In the genomic region with DNA sequence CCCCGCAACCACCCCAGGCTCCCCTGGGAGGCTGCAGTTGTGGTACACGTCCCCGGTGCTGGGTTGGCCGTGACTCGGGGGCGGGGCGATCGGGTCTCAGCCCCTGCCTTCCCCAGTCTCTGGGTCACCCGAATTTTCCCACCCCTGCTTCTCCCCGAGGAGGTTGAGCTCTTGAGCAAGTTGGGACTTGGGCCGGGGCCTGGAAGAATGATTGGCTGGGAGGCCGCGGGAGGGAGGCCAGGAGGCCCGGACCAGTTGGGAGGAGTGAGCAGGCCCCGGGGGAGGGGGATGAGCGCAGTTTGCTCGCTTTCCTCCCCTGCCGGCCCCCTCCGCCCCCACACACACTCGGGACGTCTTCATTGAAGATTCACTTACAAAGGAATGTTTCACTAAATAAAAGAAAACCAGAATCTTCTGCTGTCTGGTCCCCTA, we compare ENCODE assay signal across 8 cellular contexts. TPM values are rescaled to one million over a fixed set of nuclear protein-coding genes. Genes with fewer than 3 reads are reported as not detected.
DNase-seq lines count a peak whose midpoint lies in the region; ATAC-seq and TF ChIP-seq lines count a peak whose summit lies in the region.

No MANE protein-coding gene starts in this region.

- H3K27ac Mint-ChIP-seq in activated naive CD4-positive, alpha-beta T cell treated with anti-CD3 and anti-CD28 coated beads, Interleukin-2, amount 50 U/mL, for 24 hours = peak overlapping the region; percentile 72
- no peak overlapping the region for H3K27ac Mint-ChIP-seq in glutamatergic neuron (ENCODE audit: unreplicated experiment)

- peaks cover 46% of the 10 kb centered on the region for H3K4me1 Mint-ChIP-seq in activated naive CD4-positive, alpha-beta T cell treated with anti-CD3 and anti-CD28 coated beads, Interleukin-2, amount 50 U/mL, for 24 hours
- peaks cover 10% of the 10 kb centered on the region for H3K4me1 Mint-ChIP-seq in glutamatergic neuron (ENCODE audit: low read depth, unreplicated experiment)

- peak; percentile 31 for ATAC-seq in omental fat pad (ENCODE audit: low FRiP score)
- ATAC-seq in HG02938 (IDR thresholded peaks at IDR 0.05; ENCODE audit: unreplicated experiment) = no peak

- H3K4me3 Mint-ChIP-seq in activated naive CD4-positive, alpha-beta T cell treated with anti-CD3 and anti-CD28 coated beads, Interleukin-2, amount 50 U/mL, for 24 hours = peak overlapping the region; percentile 70
- no peak overlapping the region for H3K4me3 Mint-ChIP-seq in glutamatergic neuron (ENCODE audit: unreplicated experiment)

- in situ Hi-C loops in GM13976 (cut with MboI; ENCODE audit: low sequenced_read_pairs, unreplicated experiment) = no loop called here

- TF ChIP-seq CTCF in GM13976 (IDR thresholded peaks at IDR 0.05; ENCODE audit: borderline replicate concordance, control extremely low read depth, extremely low read depth, insufficient read depth, missing control alignments) = no peak
- no peak for TF ChIP-seq CTCF in glutamatergic neuron (IDR thresholded peaks at IDR 0.05; ENCODE audit: partially characterized antibody, unreplicated experiment)
- TF ChIP-seq CTCF in omental fat pad (IDR thresholded peaks at IDR 0.05) = no peak

- peaks cover 1% of the 10 kb centered on the region for H3K36me3 Mint-ChIP-seq in activated naive CD4-positive, alpha-beta T cell treated with anti-CD3 and anti-CD28 coated beads, Interleukin-2, amount 50 U/mL, for 24 hours
- no peaks in the 10 kb centered on the region for H3K36me3 Mint-ChIP-seq in glutamatergic neuron (ENCODE audit: unreplicated experiment)

- no peaks in the 10 kb centered on the region for H3K27me3 Mint-ChIP-seq in activated naive CD4-positive, alpha-beta T cell treated with anti-CD3 and anti-CD28 coated beads, Interleukin-2, amount 50 U/mL, for 24 hours
- peaks cover 6% of the 10 kb centered on the region for H3K27me3 Mint-ChIP-seq in glutamatergic neuron (ENCODE audit: unreplicated experiment)

- H3K9me3 Mint-ChIP-seq in activated naive CD4-positive, alpha-beta T cell treated with anti-CD3 and anti-CD28 coated beads, Interleukin-2, amount 50 U/mL, for 24 hours = no peaks in the 10 kb centered on the region
- H3K9me3 Mint-ChIP-seq in glutamatergic neuron (ENCODE audit: unreplicated experiment) = peaks cover 14% of the 10 kb centered on the region

- DNase-seq in GM13976 (ENCODE audit: low spot score) = peak; percentile 56
- DNase-seq in glutamatergic neuron = peak; percentile 56
- peak; percentile 62 for DNase-seq in omental fat pad (ENCODE audit: low spot score)
- no peak for DNase-seq in NCI-H2171 (lab: John Stamatoyannopoulos, UW)
- no peak for DNase-seq in NCI-H2081 (lab: John Stamatoyannopoulos, UW)
- DNase-seq in NCI-H146 (lab: John Stamatoyannopoulos, UW) = no peak

RNA-seq across cellular contexts. Expression of gene HEXIM1, which starts 4.5 kb away (rescaled TPM):
- 13.0 TPM for total RNA-seq in glutamatergic neuron (ENCODE audit: unreplicated experiment)
- total RNA-seq in omental fat pad = 10 to 100 TPM; 21.9 to 31.0 (median 24.3) TPM

RNA-seq across cellular contexts. Expression of gene ACBD4, which starts 8.3 kb away (rescaled TPM):
- total RNA-seq in glutamatergic neuron (ENCODE audit: unreplicated experiment) (3.7 TPM), omental fat pad (10 to 100 TPM in 2 of 4 donors, 1 to 10 TPM in 2; 6.4 to 23.2 (median 8.5) TPM)

RNA-seq across cellular contexts. Expression of gene PLCD3, which starts 11.5 kb away (rescaled TPM):
- 6.2 TPM for total RNA-seq in glutamatergic neuron (ENCODE audit: unreplicated experiment)
- 10 to 100 TPM; 35.4 to 68.4 (median 44.2) TPM for total RNA-seq in omental fat pad

RNA-seq across cellular contexts. Expression of gene HEXIM2, which starts 17.9 kb away (rescaled TPM):
- total RNA-seq in glutamatergic neuron (ENCODE audit: unreplicated experiment) (8.4 TPM), omental fat pad (1 to 10 TPM; 1.4 to 9.3 (median 3.9) TPM)

Comparison
In these comparisons a context has a peak if more than half of its experiments do, and no peak if none do; other contexts are left out.
1. DNase-seq: peak in GM13976 (single experiment), glutamatergic neuron (single experiment) and omental fat pad (single experiment); none in NCI-H2171 (single experiment), NCI-H2081 (0 of 2) and NCI-H146 (single experiment).